1 cellular context compared by ENCODE assay signal in genomic region chrX:115030635-115031034, GRCh38.
TF ChIP-seq lines count a peak whose summit lies in the region.

No MANE protein-coding gene starts in this region.

TF ChIP-seq in HepG2, 621 proteins besides CTCF, POLR2A, EP300 and RAD21 (continued from another document):
- TF ChIP-seq ZNF576 (CRISPR knock-in tag; IDR thresholded peaks at IDR 0.05) (no peak), KLF16 (CRISPR knock-in tag; IDR thresholded peaks at IDR 0.05) (no peak), NFE2L1 (CRISPR knock-in tag; IDR thresholded peaks at IDR 0.05; ENCODE audit: borderline replicate concordance) (no peak), DPF2 (CRISPR knock-in tag; IDR thresholded peaks at IDR 0.05; ENCODE audit: borderline replicate concordance, low read depth) (no peak), SALL1 (CRISPR knock-in tag; IDR thresholded peaks at IDR 0.05) (no peak), ZFX (CRISPR knock-in tag; IDR thresholded peaks at IDR 0.05; ENCODE audit: low read depth) (no peak), ZNF83 (CRISPR knock-in tag; IDR thresholded peaks at IDR 0.05; ENCODE audit: borderline replicate concordance) (no peak), KAT7 (CRISPR knock-in tag; IDR thresholded peaks at IDR 0.05; ENCODE audit: borderline replicate concordance) (no peak), ZNF781 (CRISPR knock-in tag; IDR thresholded peaks at IDR 0.05; ENCODE audit: borderline replicate concordance, not compliant biosample characterization) (no peak), HIC2 (CRISPR knock-in tag; IDR thresholded peaks at IDR 0.05; ENCODE audit: low read depth) (no peak)
- TF ChIP-seq, protein P1, sequence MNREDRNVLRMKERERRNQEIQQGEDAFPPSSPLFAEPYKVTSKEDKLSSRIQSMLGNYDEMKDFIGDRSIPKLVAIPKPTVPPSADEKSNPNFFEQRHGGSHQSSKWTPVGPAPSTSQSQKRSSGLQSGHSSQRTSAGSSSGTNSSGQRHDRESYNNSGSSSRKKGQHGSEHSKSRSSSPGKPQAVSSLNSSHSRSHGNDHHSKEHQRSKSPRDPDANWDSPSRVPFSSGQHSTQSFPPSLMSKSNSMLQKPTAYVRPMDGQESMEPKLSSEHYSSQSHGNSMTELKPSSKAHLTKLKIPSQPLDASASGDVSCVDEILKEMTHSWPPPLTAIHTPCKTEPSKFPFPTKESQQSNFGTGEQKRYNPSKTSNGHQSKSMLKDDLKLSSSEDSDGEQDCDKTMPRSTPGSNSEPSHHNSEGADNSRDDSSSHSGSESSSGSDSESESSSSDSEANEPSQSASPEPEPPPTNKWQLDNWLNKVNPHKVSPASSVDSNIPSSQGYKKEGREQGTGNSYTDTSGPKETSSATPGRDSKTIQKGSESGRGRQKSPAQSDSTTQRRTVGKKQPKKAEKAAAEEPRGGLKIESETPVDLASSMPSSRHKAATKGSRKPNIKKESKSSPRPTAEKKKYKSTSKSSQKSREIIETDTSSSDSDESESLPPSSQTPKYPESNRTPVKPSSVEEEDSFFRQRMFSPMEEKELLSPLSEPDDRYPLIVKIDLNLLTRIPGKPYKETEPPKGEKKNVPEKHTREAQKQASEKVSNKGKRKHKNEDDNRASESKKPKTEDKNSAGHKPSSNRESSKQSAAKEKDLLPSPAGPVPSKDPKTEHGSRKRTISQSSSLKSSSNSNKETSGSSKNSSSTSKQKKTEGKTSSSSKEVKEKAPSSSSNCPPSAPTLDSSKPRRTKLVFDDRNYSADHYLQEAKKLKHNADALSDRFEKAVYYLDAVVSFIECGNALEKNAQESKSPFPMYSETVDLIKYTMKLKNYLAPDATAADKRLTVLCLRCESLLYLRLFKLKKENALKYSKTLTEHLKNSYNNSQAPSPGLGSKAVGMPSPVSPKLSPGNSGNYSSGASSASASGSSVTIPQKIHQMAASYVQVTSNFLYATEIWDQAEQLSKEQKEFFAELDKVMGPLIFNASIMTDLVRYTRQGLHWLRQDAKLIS (CRISPR knock-in tag; IDR thresholded peaks at IDR 0.05), result no peak
